15 cellular contexts compared by ENCODE assay signal in the genomic region with DNA sequence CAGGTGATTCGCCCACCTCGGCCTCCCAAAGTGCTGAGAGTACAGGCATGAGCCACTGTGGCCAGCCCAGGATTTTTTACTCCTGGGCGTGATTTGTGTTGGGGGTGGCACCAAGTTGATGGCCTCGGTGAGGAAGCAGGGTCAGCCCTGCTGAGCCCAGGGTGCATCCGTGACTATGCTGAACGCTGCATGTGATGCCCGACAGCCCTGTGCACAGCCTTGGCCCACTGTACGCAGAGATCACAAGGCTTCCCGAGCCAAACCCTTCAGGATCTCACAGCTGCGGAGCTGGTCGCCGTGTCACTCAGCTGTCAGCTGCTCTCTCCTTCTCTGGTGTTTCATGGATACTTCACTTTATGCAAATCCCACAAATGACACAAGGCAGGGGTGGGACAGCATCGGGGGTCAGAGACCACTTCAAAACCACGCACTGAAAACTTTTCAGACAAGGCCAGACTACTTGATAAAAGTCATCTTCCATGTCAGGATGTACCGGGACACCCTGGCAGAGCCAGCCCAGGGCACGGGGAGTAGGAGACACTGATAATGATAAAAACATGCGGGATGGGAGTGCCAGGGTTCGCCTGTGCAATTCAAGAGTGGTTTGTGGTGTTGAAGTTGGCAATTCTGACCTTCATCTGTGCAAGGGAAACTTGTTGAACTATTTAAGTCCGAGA. TPM values are rescaled to one million over a fixed set of nuclear protein-coding genes. Genes with fewer than 3 reads are reported as not detected.
DNase-seq lines count a peak whose midpoint lies in the region; ATAC-seq and TF ChIP-seq lines count a peak whose summit lies in the region.
"Had no signal": no experiment of that assay in that cellular context is flagged by ENCODE, and none has a peak within 500 bp of the region (broad histone marks: within the 10 kb centered on the region; RNA-seq: fewer than 3 reads in every experiment).

No MANE protein-coding gene starts in this region.

- no peaks in the 10 kb centered on the region; the same call in none of the 2 replicates for H3K27me3 Mint-ChIP-seq in WTC11 (ENCODE audit: low read depth)

- H3K4me1 Mint-ChIP-seq in WTC11 = peaks cover 19% of the 10 kb centered on the region

- intact Hi-C loops in right cardiac atrium (cut with DNase I) = no loop called here
- intact Hi-C loops in heart right ventricle (cut with DNase I) = no loop called here

- H3K9me3 Mint-ChIP-seq in WTC11 = no peaks in the 10 kb centered on the region
- H3K9me3 Mint-ChIP-seq: CD8-positive, alpha-beta memory T cell; HFFc6; IgD-negative memory B cell had no signal

- H3K9me2 ChIP-seq in MM.1S (replicated peaks; ENCODE audit: insufficient read depth, low read length) = no peaks in the 10 kb centered on the region

- CTCF ChIA-PET in WTC11 (lab: Charles Lee) = no interaction called here

- H3K27ac ChIP-seq in right cardiac atrium (ENCODE audit: low read length) (peak overlapping the region; percentile 45), heart right ventricle (no peak overlapping the region), neutrophil (peak overlapping the region; percentile 62), MM.1S (ENCODE audit: low read length) (no peak overlapping the region), osteoblast (ENCODE audit: low read depth, low read length) (no peak overlapping the region)
- H3K27ac ChIP-seq: A549 had no signal

- DNase-seq in right cardiac atrium (no peak), heart right ventricle (no peak), WTC11 (ENCODE audit: low spot score) (no peak), MM.1S (no peak), osteoblast (ENCODE audit: insufficient read length, low spot score, missing footprints) (no peak)
- DNase-seq: BE2C; Caco-2; CD8-positive, alpha-beta memory T cell; DND-41; HCEC 1CT; HFFc6 had no signal

- H3K36me3 ChIP-seq in heart right ventricle (no peaks in the 10 kb centered on the region), neutrophil (no peaks in the 10 kb centered on the region), MM.1S (replicated peaks; ENCODE audit: insufficient read depth, low read length) (no peaks in the 10 kb centered on the region), osteoblast (ENCODE audit: insufficient read depth, low read length) (no peaks in the 10 kb centered on the region)
- H3K36me3 ChIP-seq: BE2C had no signal

- H3K4me1 ChIP-seq in right cardiac atrium (ENCODE audit: control insufficient read depth, insufficient read depth, low read length) = no peaks in the 10 kb centered on the region
- H3K4me1 ChIP-seq in heart right ventricle = peaks cover 0 to 14% (median 0%) of the 10 kb centered on the region in 9 donors
- peaks cover 17 to 32% of the 10 kb centered on the region in 2 experiments for H3K4me1 ChIP-seq in neutrophil (ENCODE audit: control insufficient read depth in 1 of 2, insufficient read depth in 1 of 2, low read depth in 1 of 2, low read length in 1 of 2)
- no peaks in the 10 kb centered on the region for H3K4me1 ChIP-seq in MM.1S (ENCODE audit: low read length)
- no peaks in the 10 kb centered on the region for H3K4me1 ChIP-seq in osteoblast (ENCODE audit: insufficient read depth, low read length)
- H3K4me1 ChIP-seq: A549, Caco-2 had no signal

- H3K4me3 ChIP-seq in right cardiac atrium (ENCODE audit: low read length) (no peak overlapping the region), heart right ventricle (no peak overlapping the region), neutrophil (ENCODE audit: low read depth in 1 of 2, low read length in 1 of 2) (no peak overlapping the region), MM.1S (ENCODE audit: low read length) (no peak overlapping the region), osteoblast (ENCODE audit: insufficient read depth, low read length) (no peak overlapping the region)
- H3K4me3 ChIP-seq: A549 had no signal

- H3K4me2 ChIP-seq in MM.1S (ENCODE audit: low read depth, low read length) (no peak overlapping the region), osteoblast (ENCODE audit: insufficient read depth, low read length) (no peak overlapping the region)
- H3K4me2 ChIP-seq: A549 had no signal

- H2AFZ ChIP-seq in MM.1S (ENCODE audit: low read length) (no peak overlapping the region), osteoblast (ENCODE audit: low read length) (no peak overlapping the region)

- no peak overlapping the region for H3K9ac ChIP-seq in MM.1S (ENCODE audit: low read length)

- POLR2A ChIA-PET in WTC11 (lab: Charles Lee) = no interaction called here

- H3K27me3 ChIP-seq in right cardiac atrium (ENCODE audit: control insufficient read depth, insufficient read depth) (no peaks in the 10 kb centered on the region), heart right ventricle (peaks cover 0 to 21% (median 5%) of the 10 kb centered on the region in 7 donors), neutrophil (no peaks in the 10 kb centered on the region), MM.1S (replicated peaks; ENCODE audit: insufficient read depth, low read length) (no peaks in the 10 kb centered on the region), osteoblast (ENCODE audit: insufficient read depth, low read length) (peaks cover 29% of the 10 kb centered on the region)
- H3K27me3 ChIP-seq: BE2C had no signal

- no peaks in the 10 kb centered on the region for H4K20me1 ChIP-seq in MM.1S (ENCODE audit: insufficient read depth, low read length)
- H4K20me1 ChIP-seq in osteoblast (ENCODE audit: insufficient read depth, low read length) = no peaks in the 10 kb centered on the region

- H3K9me3 ChIP-seq in right cardiac atrium (ENCODE audit: control insufficient read depth, low read length) (no peaks in the 10 kb centered on the region), heart right ventricle (no peaks in the 10 kb centered on the region), neutrophil (no peaks in the 10 kb centered on the region), MM.1S (replicated peaks; ENCODE audit: insufficient read depth, low read length) (no peaks in the 10 kb centered on the region), osteoblast (ENCODE audit: low read depth, low read length) (no peaks in the 10 kb centered on the region)
- H3K9me3 ChIP-seq: A549, BE2C, Caco-2 had no signal

- WGBS in right cardiac atrium = 68% methylated on average over 19 of the region's 19 CpGs
- WGBS in heart right ventricle, 2 donors = 84 to 87% methylated on average over 19 of the region's 19 CpGs

- H3K27ac Mint-ChIP-seq in WTC11 = no peak overlapping the region
- H3K27ac Mint-ChIP-seq: HFFc6, IgD-negative memory B cell had no signal

- no peaks in the 10 kb centered on the region for H3K36me3 Mint-ChIP-seq in WTC11

- H3K79me2 ChIP-seq in MM.1S (ENCODE audit: low read length) (no peaks in the 10 kb centered on the region), osteoblast (ENCODE audit: insufficient read depth, low read length) (no peaks in the 10 kb centered on the region)

- TF ChIP-seq CTCF in heart right ventricle (IDR thresholded peaks at IDR 0.05) = no peak
- TF ChIP-seq CTCF in WTC11 (IDR thresholded peaks at IDR 0.05) = no peak
- TF ChIP-seq CTCF in neutrophil (IDR thresholded peaks at IDR 0.05) = no peak
- TF ChIP-seq CTCF in MM.1S (IDR thresholded peaks at IDR 0.05; ENCODE audit: low read length) = no peak
- TF ChIP-seq CTCF in osteoblast (IDR thresholded peaks at IDR 0.05; ENCODE audit: extremely low read depth, low read depth, low read length) = no peak

- H3F3A ChIP-seq in MM.1S (ENCODE audit: insufficient read depth, low read length) = no peaks in the 10 kb centered on the region

- no peak overlapping the region for H3K4me3 Mint-ChIP-seq in WTC11

- ATAC-seq in right cardiac atrium = peak; percentile 64 to 73
- ATAC-seq in heart right ventricle = no peak
- ATAC-seq in WTC11 = no peak
- ATAC-seq in HG03442 (IDR thresholded peaks at IDR 0.05; ENCODE audit: unreplicated experiment) = no peak
- ATAC-seq: A549 had no signal

TF ChIP-seq in WTC11, 78 proteins besides CTCF, POLR2A, EP300 and RAD21:
- TF ChIP-seq GTF2I (CRISPR knock-in tag; conservative IDR thresholded peaks at IDR 0.05) = no peak
- TF ChIP-seq NR2C2 (CRISPR knock-in tag; IDR thresholded peaks at IDR 0.05) = 0 out of 2 replicates have a peak, but pooled peaks have one; percentile 17

RNA-seq across cellular contexts. Expression of a gene that starts 31.2 kb away (rescaled TPM):
- 10 to 100 TPM; 53.1 to 80.9 (median 67.9) TPM for total RNA-seq in right cardiac atrium
- 34.0 TPM for polyA plus RNA-seq in right cardiac atrium
- total RNA-seq in heart right ventricle = 10 to 100 TPM; 47.7 to 91.4 (median 76.0) TPM
- 10 to 100 TPM; 20.3 to 65.2 TPM for polyA plus RNA-seq in heart right ventricle
- 19.2 to 24.2 TPM (median 20.3 TPM) in 3 replicates for total RNA-seq in WTC11 (2021)
- 112 and 113 TPM in 2 replicates for total RNA-seq in osteoblast

Comparison
In these comparisons a context has a peak if more than half of its experiments do, and no peak if none do; other contexts are left out.
1. ATAC-seq: peak in right cardiac atrium (2 of 2); none in heart right ventricle (0 of 8), WTC11 (single experiment) and HG03442 (single experiment).
2. H3K27ac ChIP-seq: peak in right cardiac atrium (single experiment) and neutrophil (single experiment); none in heart right ventricle (0 of 10), MM.1S (single experiment) and osteoblast (single experiment).